In the genomic region with DNA sequence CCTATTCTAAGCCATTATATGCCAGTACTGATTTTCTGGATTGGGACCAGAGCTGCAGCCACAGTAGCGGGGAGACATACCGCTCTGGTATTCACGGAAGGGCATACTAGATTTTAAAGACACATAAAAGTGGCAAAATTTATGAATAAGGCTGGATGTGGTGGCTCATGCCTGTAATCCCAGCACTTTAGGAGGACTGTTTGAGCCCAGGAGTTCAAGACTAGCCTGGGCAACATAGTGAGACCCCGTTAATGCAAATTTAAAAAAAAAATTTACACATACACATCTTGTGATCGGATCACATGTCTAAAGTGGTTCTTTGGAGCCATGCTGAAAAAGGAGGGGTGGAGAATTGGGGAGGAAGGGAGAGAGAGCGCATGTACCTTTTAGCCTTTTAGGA, we compare ENCODE assay signal across 21 cellular contexts. TPM values are rescaled to one million over a fixed set of nuclear protein-coding genes. Genes with fewer than 3 reads are reported as not detected.
DNase-seq lines count a peak whose midpoint lies in the region; ATAC-seq, FAIRE-seq and TF ChIP-seq lines count a peak whose summit lies in the region.
"Had no signal": no experiment of that assay in that cellular context is flagged by ENCODE, and none has a peak within 500 bp of the region (broad histone marks: within the 10 kb centered on the region; RNA-seq: fewer than 3 reads in every experiment).

No MANE protein-coding gene starts in this region.

- peaks cover 24% of the 10 kb centered on the region for H3K4me1 ChIP-seq in A549

- TF ChIP-seq RAD21 in A549 (conservative IDR thresholded peaks at IDR 0.05 in 1 of 2, IDR thresholded peaks at IDR 0.05 in 1 of 2), result no peak

- no peak overlapping the region for H3K4me3 ChIP-seq in A549
- H3K4me3 ChIP-seq: Peyer's patch had no signal

- FAIRE-seq in A549 (lab: Jason Lieb, UNC), result no peak
- FAIRE-seq: GM19239, H1, HTR-8/SVneo had no signal

- WGBS in A549 (ENCODE audit: missing lambda C conversion rate), result 96% methylated on average over 6 of the region's 6 CpGs

- H3K27ac ChIP-seq in A549, result no peak overlapping the region
- peak overlapping the region; percentile 31; the same call in 1 of the 2 replicates for H3K27ac ChIP-seq in RWPE1
- H3K27ac ChIP-seq: 22Rv1, Peyer's patch had no signal

- POLR2A ChIA-PET in A549 (lab: Yijun Ruan, JAX), result interaction anchor here (1.1 kb wide), 1 partner anchor 268 kb away, joined by 6 read pairs; no protein-coding TSS in a partner anchor
- POLR2A ChIA-PET in RWPE1 (lab: Yijun Ruan, JAX; ENCODE audit: low non-redundant PET), result no interaction called here

- no peak overlapping the region for H3K4me2 ChIP-seq in A549

- DNase-seq in DMS53 (lab: John Stamatoyannopoulos, UW) (peak; percentile 16), DMS53 treated with DMSO at 0.1 percent for 48 hours (lab: John Stamatoyannopoulos, UW; ENCODE audit: unreplicated experiment) (no peak), A549 (ENCODE audit: low read depth in 1 of 2, low spot score in 1 of 2) (no peak), RWPE1 (ENCODE audit: low spot score) (no peak), left lobe of liver (ENCODE audit: low spot score) (peak; percentile 14), HCEC 1CT (no peak), hippocampal formation (lab: John Stamatoyannopoulos, UW) (no peak)
- DNase-seq: Caco-2; CD4-positive, CD25-positive, alpha-beta regulatory T cell; GF-D8; MM.1S; NCI-H1092 treated with DMSO at 0.1 percent for 48 hours; NCI-H2081; NCI-H2171 treated with DMSO at 0.1 percent for 48 hours; Right ventricle myocardium superior had no signal

- no peak for TF ChIP-seq CTCF in A549 (IDR thresholded peaks at IDR 0.05)
- no peak for TF ChIP-seq CTCF in RWPE1 (conservative IDR thresholded peaks at IDR 0.05; ENCODE audit: low read depth)

- CTCF ChIA-PET in A549 (lab: Yijun Ruan, JAX) (interaction anchor here (1.1 to 1.8 kb wide), 2 partner anchors 28 to 268 kb away, joined by 3 to 7 read pairs; no protein-coding TSS in a partner anchor), RWPE1 (lab: Yijun Ruan, JAX) (no interaction called here)

- no peak for TF ChIP-seq EP300 in A549 (IDR thresholded peaks at IDR 0.05)

- no peaks in the 10 kb centered on the region for H3K9me3 ChIP-seq in A549
- H3K9me3 ChIP-seq: Caco-2, Peyer's patch had no signal

- TF ChIP-seq POLR2A in A549 (IDR thresholded peaks at IDR 0.05; ENCODE audit: low read length), result no peak

- ATAC-seq in A549 (no peak), left lobe of liver (no peak), HG03025 (IDR thresholded peaks at IDR 0.05; ENCODE audit: low FRiP score, unreplicated experiment) (no peak)

TF ChIP-seq in A549, 52 proteins besides CTCF, POLR2A, EP300 and RAD21:
- TF ChIP-seq FOSL2 (IDR thresholded peaks at IDR 0.05) (no peak), FOSL2 (CRISPR knock-in tag; IDR thresholded peaks at IDR 0.05) (no peak), ESRRA (IDR thresholded peaks at IDR 0.05; ENCODE audit: borderline replicate concordance, low read length) (no peak), TP53 (CRISPR knock-in tag; IDR thresholded peaks at IDR 0.05) (no peak), POLR2AphosphoS2 (conservative IDR thresholded peaks at IDR 0.05; ENCODE audit: low read length) (0 out of 2 replicates have a peak, but pooled peaks have one; percentile 80), RCOR1 (IDR thresholded peaks at IDR 0.05; ENCODE audit: low read depth, low read length) (no peak), FOSB (CRISPR knock-in tag; IDR thresholded peaks at IDR 0.05) (0 out of 2 replicates have a peak, but pooled peaks have one; percentile 58)
TF ChIP-seq in A549: peak in this region for 2.

RNA-seq across cellular contexts. Expression of a gene that starts 9.0 kb away (rescaled TPM):
- polyA plus RNA-seq in A549 (2011; rRNA removed), result 798 and 804 TPM in 2 replicates
- 609 and 694 TPM in 2 replicates for polyA plus RNA-seq in A549 (2012; cell fraction: cytosol; rRNA removed)
- 195 and 210 TPM in 2 replicates for polyA plus RNA-seq in A549 (2012; cell fraction: nucleus; rRNA removed)
- polyA plus RNA-seq in A549 (2017; fragmentation: RNase III; extraction: RNeasy Plus Mini Kit Qiagen cat#74134 plus additional on column Dnase treatment), result 3,543 to 3,937 TPM (median 3,631 TPM) in 3 replicates
- polyA minus RNA-seq in A549 (2011; rRNA and poly(A)+ RNA removed), result 298 and 338 TPM in 2 replicates
- total RNA-seq in left lobe of liver, result 215 TPM

RNA-seq across cellular contexts. Expression of a gene that starts 9.1 kb away (rescaled TPM):
- polyA plus RNA-seq in A549 (2011; rRNA removed) (7.7 and 9.8 TPM in 2 replicates), A549 (2017; fragmentation: RNase III; extraction: RNeasy Plus Mini Kit Qiagen cat#74134 plus additional on column Dnase treatment) (2.5 to 3.3 TPM (median 3.0 TPM) in 3 replicates)
- 2.9 and 3.5 TPM in 2 replicates for polyA plus RNA-seq in A549 (2012; cell fraction: cytosol; rRNA removed)
- 16.9 and 21.1 TPM in 2 replicates for polyA plus RNA-seq in A549 (2012; cell fraction: nucleus; rRNA removed)
- polyA minus RNA-seq in A549 (2011; rRNA and poly(A)+ RNA removed), result 8.3 and 13.6 TPM in 2 replicates
- 13.3 TPM for total RNA-seq in left lobe of liver

Comparison
In these comparisons a context has a peak if more than half of its experiments do, and no peak if none do; other contexts are left out.
1. DNase-seq: peak in DMS53 (single experiment) and left lobe of liver (single experiment); none in DMS53 treated with DMSO at 0.1 percent for 48 hours (single experiment), A549 (0 of 2), RWPE1 (single experiment), HCEC 1CT (single experiment) and hippocampal formation (0 of 2).